ENCODE assay signal across 10 cellular contexts in the genomic region with DNA sequence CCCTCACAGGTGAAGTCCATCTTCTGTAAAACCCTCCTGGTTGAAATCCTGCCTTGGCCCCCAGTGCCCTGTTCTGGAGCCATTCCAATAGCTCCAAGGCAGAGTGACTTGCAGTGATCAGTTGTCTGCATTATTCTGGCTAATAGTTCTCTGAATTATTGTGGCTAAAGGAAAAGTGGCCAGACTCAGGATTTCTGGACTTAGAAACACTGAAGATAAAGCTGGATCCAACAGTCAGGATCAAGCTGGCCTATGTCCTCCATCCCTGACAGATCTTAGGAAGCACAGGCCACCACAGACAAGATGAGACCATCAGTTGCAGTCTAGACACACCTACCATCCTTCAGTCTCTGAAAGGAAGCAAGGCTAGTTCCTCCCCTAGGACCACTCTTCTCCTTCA. TPM values are rescaled to one million over a fixed set of nuclear protein-coding genes. Genes with fewer than 3 reads are reported as not detected.
DNase-seq lines count a peak whose midpoint lies in the region; ATAC-seq and TF ChIP-seq lines count a peak whose summit lies in the region.
"Had no signal": no experiment of that assay in that cellular context is flagged by ENCODE, and none has a peak within 500 bp of the region (broad histone marks: within the 10 kb centered on the region; RNA-seq: fewer than 3 reads in every experiment).

No MANE protein-coding gene starts in this region.

- CTCF ChIA-PET in CD4-positive, alpha-beta T cell (lab: Charles Lee), result interaction anchor here (1.3 to 2.1 kb wide), 4 partner anchors 10 to 152 kb away, joined by 3 to 8 read pairs (median 4); partner anchors contain the start of gene TDRKH

- peak overlapping the region; percentile 85 for H3K4me3 Mint-ChIP-seq in CD4-positive, alpha-beta T cell
- peak overlapping the region; percentile 86 for H3K4me3 Mint-ChIP-seq in natural killer cell

- H3K27me3 ChIP-seq in CD4-positive, alpha-beta T cell (ENCODE audit: control insufficient read depth, insufficient read depth, low read length), result no peaks in the 10 kb centered on the region
- H3K27me3 ChIP-seq in duodenal mucosa (ENCODE audit: control insufficient read depth in 1 of 2, insufficient read depth in 2 of 2, low read length in 2 of 2), result no peaks in the 10 kb centered on the region

- H3K9me3 ChIP-seq in CD4-positive, alpha-beta T cell (ENCODE audit: control insufficient read depth, low read length), result no peaks in the 10 kb centered on the region
- no peaks in the 10 kb centered on the region for H3K9me3 ChIP-seq in duodenal mucosa (ENCODE audit: control insufficient read depth in 1 of 2, low read length in 2 of 2)

- in situ Hi-C loops in GM13976 (cut with MboI; ENCODE audit: low sequenced_read_pairs, unreplicated experiment), result no loop called here

- no peak for DNase-seq in CD4-positive, alpha-beta T cell
- peak; percentile 46 for DNase-seq in NCI-H526 treated with DMSO at 0.1 percent for 48 hours (lab: John Stamatoyannopoulos, UW)
- DNase-seq in natural killer cell, result no peak
- DNase-seq in GM13976 (ENCODE audit: low spot score), result no peak
- no peak for DNase-seq in mucosa of gallbladder (ENCODE audit: low spot score)
- no peak for DNase-seq in posterior cingulate gyrus

- no peaks in the 10 kb centered on the region for H3K27me3 Mint-ChIP-seq in CD4-positive, alpha-beta T cell
- peaks cover 10 to 30% of the 10 kb centered on the region in 2 donors for H3K27me3 Mint-ChIP-seq in natural killer cell (ENCODE audit: low read depth in 2 of 2)

- peaks cover 57% of the 10 kb centered on the region for H3K4me1 Mint-ChIP-seq in CD4-positive, alpha-beta T cell (ENCODE audit: low read depth)
- peaks cover 33 to 40% of the 10 kb centered on the region in 2 donors for H3K4me1 Mint-ChIP-seq in natural killer cell

- no peak for ATAC-seq in CD4-positive, alpha-beta T cell (ENCODE audit: poor library complexity)
- ATAC-seq in natural killer cell, result no peak
- ATAC-seq in HG03045 (IDR thresholded peaks at IDR 0.05; ENCODE audit: unreplicated experiment), result no peak
- ATAC-seq: SK-N-SH treated with all-trans-retinoic acid at 6 μM for 48 hours had no signal

- no peaks in the 10 kb centered on the region for H3K9me3 Mint-ChIP-seq in CD4-positive, alpha-beta T cell
- no peaks in the 10 kb centered on the region for H3K9me3 Mint-ChIP-seq in natural killer cell

- H3K4me1 ChIP-seq in duodenal mucosa (ENCODE audit: control insufficient read depth in 1 of 2, insufficient read depth in 2 of 2, low read length in 2 of 2), result peaks cover 36% of the 10 kb centered on the region in 2 donors

- POLR2A ChIA-PET in CD4-positive, alpha-beta T cell (lab: Charles Lee), result interaction anchor here (0.6 to 4.8 kb wide), 8 partner anchors 11 to 271 kb away, joined by 3 to 23 read pairs (median 6); partner anchors contain the start of genes MRPL9, TDRKH and THEM4

- intact Hi-C loops in CD4-positive, alpha-beta T cell (cut with DNase I, micrococcal nuclease), result no loop called here
- intact Hi-C loops in natural killer cell (cut with micrococcal nuclease) (no loop called here), posterior cingulate gyrus (cut with DNase I) (no loop called here)

- TF ChIP-seq CTCF in CD4-positive, alpha-beta T cell (IDR thresholded peaks at IDR 0.05), result no peak
- TF ChIP-seq CTCF in natural killer cell (IDR thresholded peaks at IDR 0.05) (no peak), GM13976 (IDR thresholded peaks at IDR 0.05; ENCODE audit: borderline replicate concordance, control extremely low read depth, extremely low read depth, insufficient read depth, missing control alignments) (no peak)

- H3K4me3 ChIP-seq in duodenal mucosa (ENCODE audit: low read depth in 1 of 2, low read length in 2 of 2), result peak overlapping the region; percentile 63 to 79

- peak overlapping the region; percentile 75 to 89 for H3K9ac ChIP-seq in duodenal mucosa (ENCODE audit: low read depth in 1 of 2, low read length in 2 of 2)

- no peaks in the 10 kb centered on the region for H3K36me3 Mint-ChIP-seq in CD4-positive, alpha-beta T cell (ENCODE audit: low read depth)
- H3K36me3 Mint-ChIP-seq in natural killer cell, result no peaks in the 10 kb centered on the region

- peak overlapping the region; percentile 86 for H3K27ac Mint-ChIP-seq in CD4-positive, alpha-beta T cell
- peak overlapping the region in 1 of 2 donors; percentile 85 for H3K27ac Mint-ChIP-seq in natural killer cell

- peak overlapping the region; percentile 54 for H3K27ac ChIP-seq in CD4-positive, alpha-beta T cell (ENCODE audit: low read depth, low read length)
- H3K27ac ChIP-seq in duodenal mucosa (ENCODE audit: low read depth, low read length), result peak overlapping the region; percentile 86

- H3K36me3 ChIP-seq in duodenal mucosa (ENCODE audit: control insufficient read depth in 1 of 2, insufficient read depth in 2 of 2, low read length in 2 of 2), result no peaks in the 10 kb centered on the region

RNA-seq across cellular contexts. Expression of gene C2CD4D, which starts 0.8 kb away (rescaled TPM):
- total RNA-seq in CD4-positive, alpha-beta T cell, result under 1 TPM; 0.75 to 0.88 TPM
- total RNA-seq in natural killer cell (under 1 TPM in 2 of 3 donors, not detected in 1; 0.20 to 0.24 TPM), mucosa of gallbladder (1.2 TPM)
- total RNA-seq: renal cortical epithelial cell had no signal

RNA-seq across cellular contexts. Expression of gene RORC, which starts 8.8 kb away (rescaled TPM):
- total RNA-seq in CD4-positive, alpha-beta T cell, result 1 to 10 TPM; 3.6 to 3.7 TPM
- total RNA-seq in natural killer cell, result under 1 TPM; 0.14 to 0.78 (median 0.70) TPM
- total RNA-seq in mucosa of gallbladder, result 9.5 TPM

RNA-seq across cellular contexts. Expression of gene THEM5, which starts 13.1 kb away (rescaled TPM):
- not detected for total RNA-seq in CD4-positive, alpha-beta T cell
- total RNA-seq in natural killer cell (under 1 TPM in 1 of 3 donors, not detected in 2; 0.52 TPM), mucosa of gallbladder (not detected)
- total RNA-seq: renal cortical epithelial cell had no signal

RNA-seq across cellular contexts. Expression of gene LINGO4, which starts 35.2 kb away (rescaled TPM):
- total RNA-seq in CD4-positive, alpha-beta T cell, result under 1 TPM; 0.06 to 0.16 TPM
- total RNA-seq in natural killer cell (not detected), mucosa of gallbladder (0.09 TPM)

RNA-seq across cellular contexts. Expression of gene TDRKH, which starts 50.1 kb away (rescaled TPM):
- total RNA-seq in CD4-positive, alpha-beta T cell, result 1 to 10 TPM; 6.1 to 6.4 TPM
- total RNA-seq in natural killer cell (10 to 100 TPM in 1 of 3 donors, 1 to 10 TPM in 2; 6.3 to 14.5 (median 8.0) TPM), mucosa of gallbladder (10.6 TPM)
